In the genomic region with DNA sequence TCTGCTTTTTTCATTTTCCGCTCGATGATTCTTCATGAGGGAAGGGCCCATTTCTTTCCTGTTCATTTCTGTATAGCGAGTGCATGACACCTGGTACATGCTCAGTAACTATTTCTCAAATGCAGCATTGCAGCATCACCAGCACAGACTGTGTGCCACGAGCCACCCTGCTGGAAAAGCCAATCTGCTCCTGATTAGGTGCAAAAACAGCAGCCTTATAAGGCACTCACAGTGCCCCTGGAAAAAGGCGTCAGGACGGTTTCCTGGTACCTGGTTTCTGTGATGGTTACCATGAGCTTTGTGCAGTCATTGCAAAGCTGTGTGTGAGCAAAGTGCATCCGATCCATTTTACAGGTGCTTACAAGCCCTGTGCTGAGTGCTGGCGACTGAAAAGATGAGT, we compare ENCODE assay signal across 19 cellular contexts. TPM values are rescaled to one million over a fixed set of nuclear protein-coding genes. Genes with fewer than 3 reads are reported as not detected.
"Had no signal": no experiment of that assay in that cellular context is flagged by ENCODE, and none has a peak within 500 bp of the region (broad histone marks: within the 10 kb centered on the region; RNA-seq: fewer than 3 reads in every experiment).

No MANE protein-coding gene starts in this region.

- H3K4me1 ChIP-seq: Peyer's patch had no signal

- H3K27me3 ChIP-seq: MG63, Peyer's patch, SJCRH30 had no signal

- DNase-seq: KBM-7, MG63, NCI-H1092, NCI-H1105 treated with DMSO at 0.1 percent for 48 hours, NCI-H1417 treated with DMSO at 0.1 percent for 48 hours, NCI-H146, NCI-H1694 treated with DMSO at 0.1 percent for 48 hours, NCI-H1930, NCI-H2081, NCI-H2107, NCI-H2227 treated with DMSO at 0.1 percent for 48 hours, NCI-H526 treated with DMSO at 0.1 percent for 48 hours, NCI-H774, Peyer's patch, SHP77 treated with DMSO at 0.1 percent for 48 hours, SJCRH30 had no signal

- H3K9me3 ChIP-seq: MG63, Peyer's patch, SJCRH30 had no signal

- H3K36me3 ChIP-seq: MG63, Peyer's patch, SJCRH30 had no signal

- H3K27ac ChIP-seq: Peyer's patch, SJCRH30, SK-N-MC had no signal

- H3K4me3 ChIP-seq: MG63, Peyer's patch, SJCRH30, SK-N-MC had no signal

- ATAC-seq: Right ventricle myocardium inferior had no signal

RNA-seq across cellular contexts. Expression of a gene that starts 15.8 kb away (rescaled TPM):
- total RNA-seq: HT-29, Peyer's patch had no signal
